Comparison of ENCODE assay signal across 8 cellular contexts in the genomic region with DNA sequence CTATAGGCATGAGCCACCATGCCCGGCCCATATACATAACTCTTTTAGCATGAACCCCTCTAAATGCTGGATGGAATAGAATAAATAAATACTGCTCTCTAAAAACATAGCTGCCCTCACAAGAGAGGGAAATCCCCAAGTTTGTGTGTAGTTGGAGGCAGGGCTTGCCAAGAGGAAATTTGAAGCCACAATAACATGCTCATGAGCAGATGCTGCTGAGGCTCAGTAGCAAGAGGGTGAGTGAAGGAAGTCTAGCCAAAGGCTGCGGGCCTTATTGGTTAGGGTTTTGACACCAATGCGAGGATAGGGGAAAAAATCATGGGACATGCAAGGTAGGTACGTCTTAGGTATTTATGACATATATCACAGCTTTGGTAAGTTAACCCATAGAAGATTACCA. TPM values are rescaled to one million over a fixed set of nuclear protein-coding genes. Genes with fewer than 3 reads are reported as not detected.
A peak's percentile ranks its signal among the peaks of the same experiment; 100 is the strongest.
DNase-seq lines count a peak whose midpoint lies in the region; ATAC-seq and TF ChIP-seq lines count a peak whose summit lies in the region.

No MANE protein-coding gene starts in this region.

- H3K9me3 ChIP-seq in heart left ventricle (no peaks in the 10 kb centered on the region), upper lobe of right lung (no peaks in the 10 kb centered on the region), neuronal stem cell (replicated peaks in 1 of 2; ENCODE audit: control insufficient read depth in 2 of 2, insufficient read depth in 1 of 2, low read depth in 1 of 2, low read length in 2 of 2) (no peaks in the 10 kb centered on the region)

- H4K8ac ChIP-seq in neuronal stem cell (ENCODE audit: low read depth, low read length), result no peak overlapping the region

- H3K9me3 Mint-ChIP-seq in T-helper 1 cell treated with Interleukin-12 subunit alpha and Interleukin-12 subunit beta and Interleukin-4 antibody, amounts not matched to agents 30 μg/mL and 1 μg/mL, for 36 hours, result no peaks in the 10 kb centered on the region

- H3K9ac ChIP-seq in neuronal stem cell (ENCODE audit: low read depth, low read length, poor library complexity), result no peak overlapping the region

- TF ChIP-seq POLR2A in heart left ventricle (IDR thresholded peaks at IDR 0.05), result no peak

- H3K14ac ChIP-seq in neuronal stem cell (ENCODE audit: low read length), result no peak overlapping the region

- H4K91ac ChIP-seq in neuronal stem cell (ENCODE audit: low read depth, low read length, poor library complexity), result no peak overlapping the region

- TF ChIP-seq CTCF in heart left ventricle (IDR thresholded peaks at IDR 0.05), result no peak
- no peak for TF ChIP-seq CTCF in upper lobe of right lung (IDR thresholded peaks at IDR 0.05)

- peak overlapping the region; percentile 35 for H3K4me3 Mint-ChIP-seq in T-helper 1 cell treated with Interleukin-12 subunit alpha and Interleukin-12 subunit beta and Interleukin-4 antibody, amounts not matched to agents 30 μg/mL and 1 μg/mL, for 36 hours

- peak overlapping the region; percentile 80 for H3K27ac Mint-ChIP-seq in T-helper 1 cell treated with Interleukin-12 subunit alpha and Interleukin-12 subunit beta and Interleukin-4 antibody, amounts not matched to agents 30 μg/mL and 1 μg/mL, for 36 hours

- no peak overlapping the region for H3K18ac ChIP-seq in neuronal stem cell (ENCODE audit: low read length)

- H3K36me3 ChIP-seq in heart left ventricle (no peaks in the 10 kb centered on the region), upper lobe of right lung (no peaks in the 10 kb centered on the region), neuronal stem cell (replicated peaks in 1 of 2; ENCODE audit: control insufficient read depth in 2 of 2, insufficient read depth in 2 of 2, low read length in 2 of 2) (no peaks in the 10 kb centered on the region)

- H2BK120ac ChIP-seq in neuronal stem cell (ENCODE audit: low read depth, low read length), result no peak overlapping the region

- H3K4me1 ChIP-seq in heart left ventricle (peaks cover 0 to 3% (median 0%) of the 10 kb centered on the region in 12 donors), upper lobe of right lung (no peaks in the 10 kb centered on the region), neuronal stem cell (ENCODE audit: control insufficient read depth in 2 of 2, insufficient read depth in 1 of 2, low read depth in 1 of 2, low read length in 2 of 2) (no peaks in the 10 kb centered on the region)

- no peak overlapping the region for H3K4me3 ChIP-seq in heart left ventricle
- H3K4me3 ChIP-seq in upper lobe of right lung, result no peak overlapping the region
- H3K4me3 ChIP-seq in neuronal stem cell (ENCODE audit: low read length in 2 of 2), result no peak overlapping the region

- H3K79me1 ChIP-seq in neuronal stem cell (ENCODE audit: low read depth, low read length), result no peaks in the 10 kb centered on the region

- no peak overlapping the region for H2AK5ac ChIP-seq in neuronal stem cell (ENCODE audit: low read depth, low read length)

- intact Hi-C loops in heart left ventricle (cut with DNase I) (no loop called here), upper lobe of right lung (cut with DNase I) (no loop called here)

- 68 to 86% (median 74%) methylated on average over 4 of the region's 4 CpGs for WGBS in heart left ventricle, 4 donors
- no CpG with 5 or more reads among the region's 4 CpGs for WGBS in neuronal stem cell (ENCODE audit: extremely low coverage in 2 of 2, insufficient read length in 2 of 2, insufficient replicate concordance in 1 of 2), 2 donors

- H3K36me3 Mint-ChIP-seq in T-helper 1 cell treated with Interleukin-12 subunit alpha and Interleukin-12 subunit beta and Interleukin-4 antibody, amounts not matched to agents 30 μg/mL and 1 μg/mL, for 36 hours (ENCODE audit: low read depth), result peaks cover 13% of the 10 kb centered on the region

- H3K4me2 ChIP-seq in neuronal stem cell (ENCODE audit: insufficient read depth, low read length, poor library complexity, severe bottlenecking), result no peak overlapping the region

- no peaks in the 10 kb centered on the region for H3K27me3 Mint-ChIP-seq in T-helper 1 cell treated with Interleukin-12 subunit alpha and Interleukin-12 subunit beta and Interleukin-4 antibody, amounts not matched to agents 30 μg/mL and 1 μg/mL, for 36 hours (ENCODE audit: low read depth)

- ATAC-seq in GM18498 (IDR thresholded peaks at IDR 0.05; ENCODE audit: unreplicated experiment), result peak; percentile 82
- ATAC-seq in GM21786 (IDR thresholded peaks at IDR 0.05; ENCODE audit: unreplicated experiment), result peak; percentile 74
- no peak for ATAC-seq in heart left ventricle
- ATAC-seq in upper lobe of right lung, result no peak

- H3K4me1 Mint-ChIP-seq in T-helper 1 cell treated with Interleukin-12 subunit alpha and Interleukin-12 subunit beta and Interleukin-4 antibody, amounts not matched to agents 30 μg/mL and 1 μg/mL, for 36 hours (ENCODE audit: low read depth), result peaks cover 54% of the 10 kb centered on the region

- H2BK5ac ChIP-seq in neuronal stem cell (ENCODE audit: low read length), result no peak overlapping the region

- no peaks in the 10 kb centered on the region for H3K27me3 ChIP-seq in heart left ventricle
- no peaks in the 10 kb centered on the region for H3K27me3 ChIP-seq in upper lobe of right lung
- no peaks in the 10 kb centered on the region for H3K27me3 ChIP-seq in neuronal stem cell (ENCODE audit: control insufficient read depth in 3 of 3, insufficient read depth in 3 of 3, low read depth in 1 of 3, low read length in 3 of 3)

- H2BK12ac ChIP-seq in neuronal stem cell (ENCODE audit: low read length), result no peak overlapping the region

- H3K4ac ChIP-seq in neuronal stem cell (ENCODE audit: low read length), result no peak overlapping the region

- H2AFZ ChIP-seq in neuronal stem cell (ENCODE audit: low read length), result no peak overlapping the region

- no peak overlapping the region for H2BK15ac ChIP-seq in neuronal stem cell (ENCODE audit: low read length)

- no peak overlapping the region for H3K23ac ChIP-seq in neuronal stem cell (ENCODE audit: low read depth, low read length, poor library complexity)

- H3K27ac ChIP-seq in heart left ventricle (no peak overlapping the region), upper lobe of right lung (no peak overlapping the region), neuronal stem cell (replicated peaks; ENCODE audit: low read length) (no peak overlapping the region)

- DNase-seq in fibroblast of gingiva (ENCODE audit: low read depth) (peak; percentile 64), NCI-H2227 (lab: John Stamatoyannopoulos, UW; ENCODE audit: unreplicated experiment) (no peak), heart left ventricle (no peak), upper lobe of right lung (no peak), neuronal stem cell (ENCODE audit: low spot score) (no peak)

RNA-seq across cellular contexts. Expression of gene TPK1, which starts 17.3 kb away (rescaled TPM):
- total RNA-seq in heart left ventricle (1 to 10 TPM; 2.0 to 8.2 (median 5.3) TPM), upper lobe of right lung (7.6 TPM)
- polyA plus RNA-seq in heart left ventricle, result 1 to 10 TPM; 3.2 to 4.4 TPM
- polyA plus RNA-seq in neuronal stem cell (2013, experiment 1 of 2), result 3.8 TPM
- polyA plus RNA-seq in neuronal stem cell (2013, experiment 2 of 2), result 4.3 TPM

Comparison
In these comparisons a context has a peak if more than half of its experiments do, and no peak if none do; other contexts are left out.
1. ATAC-seq: peak in GM18498 (single experiment) and GM21786 (single experiment); none in heart left ventricle (0 of 4) and upper lobe of right lung (single experiment).